13 cellular contexts compared by ENCODE assay signal in genomic region chr1:225415307-225415706, GRCh38.
"Had no signal": no experiment of that assay in that cellular context is flagged by ENCODE, and none has a peak within 500 bp of the region (broad histone marks: within the 10 kb centered on the region; RNA-seq: fewer than 3 reads in every experiment).

No MANE protein-coding gene starts in this region.

- H3K4me3 ChIP-seq: ascending aorta, sigmoid colon, upper lobe of right lung had no signal

- H3K27me3 ChIP-seq: ascending aorta, sigmoid colon, upper lobe of right lung had no signal

- DNase-seq: activated CD4-positive, alpha-beta T cell treated with anti-CD3 and anti-CD28 coated beads, Interleukin-2, amount 50 U/mL, for 48 hours; activated CD8-positive, alpha-beta memory T cell treated with anti-CD3 and anti-CD28 coated beads, Interleukin-2, amount 10 ng/mL, durations not matched to agents 7 days and 5 days; activated T-cell treated with anti-CD3 and anti-CD28 coated beads, Interleukin-2, amount 50 U/mL, for 48 hours; foreskin melanocyte; head of caudate nucleus; left cardiac atrium; naive thymus-derived CD8-positive, alpha-beta T cell; sigmoid colon; stimulated activated CD4-positive, alpha-beta T cell treated with anti-CD3 and anti-CD28 coated beads, Interleukin-2, amount 100 ng/mL, for 24 hours; stimulated activated naive CD4-positive, alpha-beta T cell treated with Interleukin-2 at 50 U/mL for 16 hours; upper lobe of right lung had no signal

- H3K9me3 ChIP-seq: ascending aorta, sigmoid colon, upper lobe of right lung had no signal

- H3K4me1 ChIP-seq: ascending aorta, upper lobe of right lung had no signal

- H3K27ac ChIP-seq: ascending aorta, upper lobe of right lung had no signal

- H3K27me3 Mint-ChIP-seq: activated CD8-positive, alpha-beta memory T cell treated with anti-CD3 and anti-CD28 coated beads, Interleukin-2, amount 10 ng/mL, durations not matched to agents 7 days and 5 days; naive thymus-derived CD8-positive, alpha-beta T cell had no signal

- ATAC-seq: activated CD4-positive, CD25-positive, alpha-beta regulatory T cell treated with anti-CD3 and anti-CD28 coated beads, Interleukin-2, amount 50 U/mL, for 24 hours; activated CD8-positive, alpha-beta memory T cell treated with anti-CD3 and anti-CD28 coated beads, Interleukin-2, amount 10 ng/mL, durations not matched to agents 7 days and 5 days; left cardiac atrium; naive thymus-derived CD8-positive, alpha-beta T cell; upper lobe of right lung had no signal

- H3K4me3 Mint-ChIP-seq: activated CD8-positive, alpha-beta memory T cell treated with anti-CD3 and anti-CD28 coated beads, Interleukin-2, amount 10 ng/mL, durations not matched to agents 7 days and 5 days; naive thymus-derived CD8-positive, alpha-beta T cell had no signal

- H3K27ac Mint-ChIP-seq: activated CD8-positive, alpha-beta memory T cell treated with anti-CD3 and anti-CD28 coated beads, Interleukin-2, amount 10 ng/mL, durations not matched to agents 7 days and 5 days had no signal

- H3K9me3 Mint-ChIP-seq: naive thymus-derived CD8-positive, alpha-beta T cell had no signal
